Comparison of ENCODE assay signal across 8 cellular contexts in the genomic region with DNA sequence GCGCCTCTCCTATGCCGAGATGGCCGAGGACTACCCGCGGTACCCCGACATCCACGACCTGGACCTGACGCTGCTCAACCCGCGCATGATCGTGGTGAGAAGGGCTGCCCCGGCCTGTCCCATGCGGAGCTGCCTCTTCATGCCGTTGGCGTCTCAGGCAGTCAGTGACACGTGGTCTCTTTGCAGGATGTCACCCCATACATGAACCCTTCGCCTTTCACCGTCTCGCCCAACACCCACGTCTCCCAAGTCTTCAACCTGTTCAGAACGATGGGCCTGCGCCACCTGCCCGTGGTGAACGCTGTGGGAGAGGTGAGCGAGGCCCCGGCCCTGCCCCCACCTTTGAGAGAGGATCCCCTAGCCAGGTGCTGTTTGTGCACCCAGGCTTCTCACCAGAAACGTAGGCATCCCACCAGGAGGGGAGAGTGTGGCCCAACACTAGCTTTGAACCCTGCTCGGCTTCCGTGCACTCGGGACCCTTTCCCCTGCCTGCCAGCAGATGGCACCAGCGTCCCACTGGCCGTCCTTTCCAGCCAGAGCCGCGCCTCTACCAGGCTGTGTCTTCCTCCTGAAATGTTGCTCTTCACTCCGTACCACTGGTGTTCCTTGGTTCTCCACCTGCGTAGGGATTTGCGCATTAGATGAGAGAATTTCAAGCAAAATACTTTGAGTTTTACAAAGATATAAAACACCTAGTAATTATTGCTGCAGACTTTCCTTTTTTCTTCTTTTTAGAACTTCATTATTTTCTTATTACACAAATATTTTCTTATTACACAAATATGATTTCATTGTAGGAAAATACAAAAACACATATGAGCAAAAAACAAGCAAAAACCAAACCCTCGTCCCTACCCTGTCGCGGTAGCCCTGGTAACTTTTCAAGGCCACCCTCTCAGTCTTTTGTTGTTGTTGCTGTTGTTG. TPM values are rescaled to one million over a fixed set of nuclear protein-coding genes. Genes with fewer than 3 reads are reported as not detected.
DNase-seq lines count a peak whose midpoint lies in the region; ATAC-seq and TF ChIP-seq lines count a peak whose summit lies in the region.

No MANE protein-coding gene starts in this region.

- H3K9me3 ChIP-seq in T-helper 17 cell (ENCODE audit: control insufficient read depth, low read length, poor library complexity, severe bottlenecking): no peaks in the 10 kb centered on the region
- no peaks in the 10 kb centered on the region for H3K9me3 ChIP-seq in heart right ventricle

- TF ChIP-seq CTCF in heart right ventricle (IDR thresholded peaks at IDR 0.05): peak; percentile 96 to 100 (median 98)

- peak overlapping the region; percentile 6 for H3K27ac Mint-ChIP-seq in T-helper 17 cell
- H3K27ac Mint-ChIP-seq in activated naive CD8-positive, alpha-beta T cell treated with anti-CD3 and anti-CD28 coated beads, Interleukin-2, amount 50 U/mL, for 24 hours: no peak overlapping the region

- H3K9me3 Mint-ChIP-seq in activated naive CD8-positive, alpha-beta T cell treated with anti-CD3 and anti-CD28 coated beads, Interleukin-2, amount 50 U/mL, for 24 hours: no peaks in the 10 kb centered on the region

- DNase-seq in GM03348 (ENCODE audit: low spot score) (peak; percentile 94), NAMALWA (ENCODE audit: low spot score) (peak; percentile 85), T-helper 17 cell (peak; percentile 55 to 72 (median 57)), heart right ventricle (peak; percentile 64 to 81), renal cortical epithelial cell (ENCODE audit: low read depth) (peak; percentile 21)
- DNase-seq in activated naive CD8-positive, alpha-beta T cell treated with anti-CD3 and anti-CD28 coated beads, Interleukin-2, amount 50 U/mL, for 24 hours: peak; percentile 76

- peak; percentile 93 for ATAC-seq in T-helper 17 cell
- peak; percentile 88 for ATAC-seq in activated naive CD8-positive, alpha-beta T cell treated with anti-CD3 and anti-CD28 coated beads, Interleukin-2, amount 50 U/mL, for 24 hours
- peak; percentile 66 to 82 (median 81) for ATAC-seq in heart right ventricle
- no peak for ATAC-seq in HG03095 (IDR thresholded peaks at IDR 0.05; ENCODE audit: unreplicated experiment)
- no peak for ATAC-seq in HG03045 (IDR thresholded peaks at IDR 0.05; ENCODE audit: unreplicated experiment)

- peak overlapping the region in 3 of 10 donors; percentile 66 to 81 (median 79) for H3K27ac ChIP-seq in heart right ventricle

- intact Hi-C loops in heart right ventricle (cut with DNase I): loop anchor here (1.0 to 10.0 kb wide), 8 partner anchors 54 to 186 kb away; no protein-coding TSS in a partner anchor

- H3K4me1 ChIP-seq in heart right ventricle: peaks cover 0 to 44% (median 20%) of the 10 kb centered on the region in 9 donors

- peaks cover 12% of the 10 kb centered on the region for H3K4me1 Mint-ChIP-seq in T-helper 17 cell
- H3K4me1 Mint-ChIP-seq in activated naive CD8-positive, alpha-beta T cell treated with anti-CD3 and anti-CD28 coated beads, Interleukin-2, amount 50 U/mL, for 24 hours: peaks cover 3% of the 10 kb centered on the region

- H3K36me3 ChIP-seq in heart right ventricle: peaks cover 0 to 100% (median 61%) of the 10 kb centered on the region in 9 donors

- H3K4me3 Mint-ChIP-seq in T-helper 17 cell: no peak overlapping the region
- no peak overlapping the region for H3K4me3 Mint-ChIP-seq in activated naive CD8-positive, alpha-beta T cell treated with anti-CD3 and anti-CD28 coated beads, Interleukin-2, amount 50 U/mL, for 24 hours

- 65 to 67% methylated on average over 40 of the region's 40 CpGs for WGBS in heart right ventricle, 2 donors

- peaks cover 11% of the 10 kb centered on the region for H3K36me3 Mint-ChIP-seq in T-helper 17 cell (ENCODE audit: low read depth)
- peaks cover 26% of the 10 kb centered on the region for H3K36me3 Mint-ChIP-seq in activated naive CD8-positive, alpha-beta T cell treated with anti-CD3 and anti-CD28 coated beads, Interleukin-2, amount 50 U/mL, for 24 hours (ENCODE audit: low read depth)

- H3K4me3 ChIP-seq in heart right ventricle: no peak overlapping the region

- no peaks in the 10 kb centered on the region for H3K27me3 ChIP-seq in heart right ventricle

- H3K27me3 Mint-ChIP-seq in T-helper 17 cell: no peaks in the 10 kb centered on the region
- H3K27me3 Mint-ChIP-seq in activated naive CD8-positive, alpha-beta T cell treated with anti-CD3 and anti-CD28 coated beads, Interleukin-2, amount 50 U/mL, for 24 hours: no peaks in the 10 kb centered on the region

RNA-seq across cellular contexts. Expression of a gene that starts 9.0 kb away (rescaled TPM):
- total RNA-seq in T-helper 17 cell (not detected), heart right ventricle (1,000 to 10,000 TPM in 2 of 10 donors, 100 to 1,000 TPM in 5, 10 to 100 TPM in 2, 1 to 10 TPM in 1; 5.8 to 2,762 (median 663) TPM), renal cortical epithelial cell (not detected in 2 replicates)
- 1,000 to 10,000 TPM in 1 of 2 donors, 10 to 100 TPM in 1; 16.4 to 2,201 TPM for polyA plus RNA-seq in heart right ventricle

RNA-seq across cellular contexts. Expression of a gene that starts 20.1 kb away (rescaled TPM):
- not detected for total RNA-seq in T-helper 17 cell
- total RNA-seq in heart right ventricle: 1,000 to 10,000 TPM in 1 of 10 donors, 100 to 1,000 TPM in 5, 10 to 100 TPM in 1, 1 to 10 TPM in 3; 1.1 to 4,616 (median 291) TPM
- over 10,000 TPM in 1 of 2 donors, 10 to 100 TPM in 1; 46.2 to 15,996 TPM for polyA plus RNA-seq in heart right ventricle
- 1.2 TPM in 1 of 2 replicates, not detected in the other for total RNA-seq in renal cortical epithelial cell

RNA-seq across cellular contexts. Expression of a gene that starts 32.6 kb away (rescaled TPM):
- total RNA-seq in T-helper 17 cell (10 to 100 TPM; 11.7 to 13.8 TPM), heart right ventricle (10 to 100 TPM; 13.3 to 20.9 (median 16.9) TPM), renal cortical epithelial cell (2.4 and 6.9 TPM in 2 replicates)
- polyA plus RNA-seq in heart right ventricle: 10 to 100 TPM in 1 of 2 donors, 1 to 10 TPM in 1; 9.1 to 13.8 TPM

RNA-seq across cellular contexts. Expression of a gene that starts 32.8 kb away (rescaled TPM):
- 10 to 100 TPM; 31.5 to 35.1 TPM for total RNA-seq in T-helper 17 cell
- 10 to 100 TPM; 28.8 to 75.8 (median 40.5) TPM for total RNA-seq in heart right ventricle
- polyA plus RNA-seq in heart right ventricle: 10 to 100 TPM; 17.7 to 24.3 TPM
- total RNA-seq in renal cortical epithelial cell: 11.3 and 19.8 TPM in 2 replicates

Comparison
In these comparisons a context has a peak if more than half of its experiments do, and no peak if none do; other contexts are left out.
1. DNase-seq: peak in every context shown above with its lines; median percentile 94 in GM03348; 85 in NAMALWA; 76 in activated naive CD8-positive, alpha-beta T cell treated with anti-CD3 and anti-CD28 coated beads, Interleukin-2, amount 50 U/mL, for 24 hours; 72 in heart right ventricle; 57 in T-helper 17 cell; 21 in renal cortical epithelial cell.
2. ATAC-seq: peak in T-helper 17 cell (single experiment), activated naive CD8-positive, alpha-beta T cell treated with anti-CD3 and anti-CD28 coated beads, Interleukin-2, amount 50 U/mL, for 24 hours (single experiment) and heart right ventricle (8 of 8); none in HG03095 (single experiment) and HG03045 (single experiment).